8 cellular contexts compared by ENCODE assay signal in genomic region chr2:110677530-110678456, GRCh38. TPM values are rescaled to one million over a fixed set of nuclear protein-coding genes. Genes with fewer than 3 reads are reported as not detected.
DNase-seq lines count a peak whose midpoint lies in the region; ATAC-seq and TF ChIP-seq lines count a peak whose summit lies in the region.

BUB1 (minus strand) TSS chr2:110678063; CDS start chr2:110677995, 68 bp downstream.

- intact Hi-C loops in Panc1 (cut with micrococcal nuclease; ENCODE audit: unreplicated experiment): loop anchor here (5.0 kb wide), 1 partner anchor 75 kb away; no protein-coding TSS in a partner anchor

- in situ Hi-C loops in Panc1 (cut with HindIII; ENCODE audit: low pct_unique_long_range_greater_than_20kb, low sequenced_read_pairs): no loop called here

- peaks cover 30% of the 10 kb centered on the region for H3K4me1 ChIP-seq in Panc1 (ENCODE audit: control insufficient read depth, insufficient read depth, low read length)
- H3K4me1 ChIP-seq in muscle layer of duodenum (ENCODE audit: control insufficient read depth in 1 of 2, insufficient read depth in 2 of 2, low read length in 2 of 2): peaks cover 0 to 14% of the 10 kb centered on the region in 2 donors

- H3K9me3 ChIP-seq in Panc1 (ENCODE audit: control insufficient read depth, insufficient read depth, low read depth, low read length): no peaks in the 10 kb centered on the region
- H3K9me3 ChIP-seq in muscle layer of duodenum (ENCODE audit: control insufficient read depth in 1 of 2, low read length in 2 of 2): no peaks in the 10 kb centered on the region

- BruUV-seq in Panc1 (replicated peaks; lab: Mats Ljungman, UMichigan): no TSS peak

- CTCF ChIA-PET in Panc1 (lab: Charles Lee): interaction anchor here (0.7 kb wide), 1 partner anchor 79 kb away, joined by 3 read pairs; no protein-coding TSS in a partner anchor

- H3K4me3 ChIP-seq in Panc1 (ENCODE audit: low read depth in 2 of 2, low read length in 2 of 2) (peak within 1 kb of the TSS; percentile 88 to 91), muscle layer of duodenum (ENCODE audit: low read depth in 1 of 2, low read length in 2 of 2) (peak within 1 kb of the TSS; percentile 89 to 99)

- H3K36me3 ChIP-seq in Panc1 (ENCODE audit: control insufficient read depth, insufficient read depth, low read length) (peaks cover 16% of the 10 kb centered on the region), muscle layer of duodenum (ENCODE audit: control insufficient read depth in 1 of 2, insufficient read depth in 2 of 2, low read length in 2 of 2) (no peaks in the 10 kb centered on the region)

- peak; percentile 99 for DNase-seq in DMS53 (lab: John Stamatoyannopoulos, UW)
- peak; percentile 88 for DNase-seq in KG1 (lab: John Stamatoyannopoulos, UW)
- DNase-seq in Panc1 (ENCODE audit: low read depth, low spot score): peak; percentile 82
- peak; percentile 91 for DNase-seq in activated T-cell treated with anti-CD3 and anti-CD28 coated beads, Interleukin-2, amount 50 U/mL, for 4 hours
- DNase-seq in stimulated activated CD8-positive, alpha-beta memory T cell treated with anti-CD3 and anti-CD28 coated beads, Interleukin-7, amount 100 ng/mL, for 4 hours (ENCODE audit: low read depth in 2 of 2): peak; percentile 91 to 93

- H3K4me3 Mint-ChIP-seq in activated T-cell treated with anti-CD3 and anti-CD28 coated beads, Interleukin-2, amount 50 U/mL, for 4 hours: peak within 1 kb of the TSS; percentile 98

- no peaks in the 10 kb centered on the region for H3K9me3 Mint-ChIP-seq in activated T-cell treated with anti-CD3 and anti-CD28 coated beads, Interleukin-2, amount 50 U/mL, for 4 hours

- H3K4me1 Mint-ChIP-seq in activated T-cell treated with anti-CD3 and anti-CD28 coated beads, Interleukin-2, amount 50 U/mL, for 4 hours (ENCODE audit: low read depth): peaks cover 31% of the 10 kb centered on the region

- ATAC-seq in GM21723 (IDR thresholded peaks at IDR 0.05; ENCODE audit: unreplicated experiment) (peak; percentile 69), Panc1 (peak; percentile 98), esophagus mucosa (peak; percentile 99)
- ATAC-seq in activated T-cell treated with anti-CD3 and anti-CD28 coated beads, Interleukin-2, amount 50 U/mL, for 4 hours: peak; percentile 98

- TF ChIP-seq CTCF in Panc1 (IDR thresholded peaks at IDR 0.05): no peak

- POLR2A ChIA-PET in Panc1 (lab: Charles Lee): interaction anchor here (0.5 to 1.0 kb wide), 4 partner anchors 12 to 401 kb away, joined by 3 to 15 read pairs (median 4); no protein-coding TSS in a partner anchor

- H3K36me3 Mint-ChIP-seq in activated T-cell treated with anti-CD3 and anti-CD28 coated beads, Interleukin-2, amount 50 U/mL, for 4 hours (ENCODE audit: insufficient read depth): no peaks in the 10 kb centered on the region

- H3K27ac ChIP-seq in Panc1 (ENCODE audit: low read length): peak within 1 kb of the TSS; percentile 99
- H3K27ac ChIP-seq in muscle layer of duodenum (ENCODE audit: low read length): peak within 1 kb of the TSS; percentile 93

- H3K27me3 ChIP-seq in Panc1 (ENCODE audit: control insufficient read depth, insufficient read depth, low read length) (no peaks in the 10 kb centered on the region), muscle layer of duodenum (ENCODE audit: low read depth, low read length) (no peaks in the 10 kb centered on the region)

- no peaks in the 10 kb centered on the region for H3K27me3 Mint-ChIP-seq in activated T-cell treated with anti-CD3 and anti-CD28 coated beads, Interleukin-2, amount 50 U/mL, for 4 hours (ENCODE audit: low read depth)

RNA-seq across cellular contexts. Expression of gene BUB1, which starts in this region (rescaled TPM):
- total RNA-seq in Panc1 (2021; ENCODE audit: unreplicated experiment) (91.2 TPM), esophagus mucosa (15.9 TPM)
- polyA plus RNA-seq in Panc1 (2012; ENCODE audit: insufficient read length): 28.6 TPM
- total RNA-seq in activated T-cell treated with anti-CD3 and anti-CD28 coated beads, Interleukin-2, amount 50 U/mL, for 4 hours: 10 to 100 TPM in 2 of 3 donors, 1 to 10 TPM in 1; 9.5 to 15.7 (median 15.4) TPM

Comparison
In these comparisons a context has a peak if more than half of its experiments do, and no peak if none do; other contexts are left out.
1. Peak in every context shown above with its lines: DNase-seq, ATAC-seq, H3K4me3 ChIP-seq and H3K27ac ChIP-seq.